ENCODE assay signal across 9 cellular contexts in genomic region chr2:2291500-2292260, GRCh38. TPM values are rescaled to one million over a fixed set of nuclear protein-coding genes. Genes with fewer than 3 reads are reported as not detected.
A peak's percentile ranks its signal among the peaks of the same experiment; 100 is the strongest.
DNase-seq lines count a peak whose midpoint lies in the region; ATAC-seq and TF ChIP-seq lines count a peak whose summit lies in the region.
"Had no signal": no experiment of that assay in that cellular context is flagged by ENCODE, and none has a peak within 500 bp of the region (broad histone marks: within the 10 kb centered on the region; RNA-seq: fewer than 3 reads in every experiment).

No MANE protein-coding gene starts in this region.

- H3K27ac Mint-ChIP-seq in WTC11: no peak overlapping the region

- DNase-seq in AG09309 (ENCODE audit: low read depth): no peak
- DNase-seq in WTC11 (ENCODE audit: low spot score): peak; percentile 71
- peak; percentile 71 for DNase-seq in left kidney (ENCODE audit: low read depth, low spot score)
- DNase-seq in LoVo (ENCODE audit: low spot score): no peak
- DNase-seq in mesenteric fat pad (ENCODE audit: low spot score): no peak
- no peak for DNase-seq in activated CD4-positive, alpha-beta T cell treated with anti-CD3 and anti-CD28 coated beads for 1 hour
- DNase-seq in NOMO-1 (lab: John Stamatoyannopoulos, UW; ENCODE audit: unreplicated experiment in 2 of 2): no peak
- DNase-seq: activated naive CD4-positive, alpha-beta T cell treated with anti-CD3 and anti-CD28 coated beads, Interleukin-2, amount 50 U/mL, for 16 hours had no signal

- no peaks in the 10 kb centered on the region for H3K36me3 Mint-ChIP-seq in WTC11

- no peak overlapping the region for H3K4me3 ChIP-seq in AG09309 (ENCODE audit: control insufficient read depth, low read depth, low read length)

- H3K27me3 Mint-ChIP-seq in WTC11 (ENCODE audit: low read depth): no peaks in the 10 kb centered on the region; the same call in 1 of the 2 replicates

- no peaks in the 10 kb centered on the region for H3K9me3 Mint-ChIP-seq in WTC11

- H3K4me1 Mint-ChIP-seq in WTC11: peaks cover 8% of the 10 kb centered on the region

- TF ChIP-seq CTCF in AG09309 (IDR thresholded peaks at IDR 0.05; ENCODE audit: control insufficient read depth, insufficient read depth, low read depth, low read length, missing control alignments): peak; percentile 28
- peak; percentile 36; the same call in 1 of the 2 replicates for TF ChIP-seq CTCF in WTC11 (IDR thresholded peaks at IDR 0.05)

- no peak for TF ChIP-seq EP300 in Ishikawa (IDR thresholded peaks at IDR 0.05; ENCODE audit: borderline replicate concordance)

- TF ChIP-seq RAD21 in Ishikawa (IDR thresholded peaks at IDR 0.05; ENCODE audit: low read depth): peak; percentile 32; the same call in 1 of the 2 replicates

- POLR2A ChIA-PET in WTC11 (lab: Charles Lee): no interaction called here

- no peak overlapping the region for H3K4me3 Mint-ChIP-seq in WTC11

- CTCF ChIA-PET in WTC11 (lab: Charles Lee): interaction anchor here (0.5 to 1.3 kb wide), 4 partner anchors 58 to 838 kb away, joined by 3 to 4 read pairs (median 3); no protein-coding TSS in a partner anchor

- peak; percentile 96 for ATAC-seq in WTC11

TF ChIP-seq in Ishikawa, 13 proteins besides CTCF, POLR2A, EP300 and RAD21:
- TF ChIP-seq ZBTB7A (IDR thresholded peaks at IDR 0.05; ENCODE audit: low read depth) (no peak), MAX (IDR thresholded peaks at IDR 0.05) (no peak), NFIC (IDR thresholded peaks at IDR 0.05) (no peak), YY1 (IDR thresholded peaks at IDR 0.05; ENCODE audit: low read depth) (no peak), TAF1 (IDR thresholded peaks at IDR 0.05; ENCODE audit: low read depth) (no peak), TEAD4 (IDR thresholded peaks at IDR 0.05) (no peak), CREB1 (IDR thresholded peaks at IDR 0.05; ENCODE audit: low read depth) (no peak), EGR1 (IDR thresholded peaks at IDR 0.05) (no peak), FOXM1 (IDR thresholded peaks at IDR 0.05; ENCODE audit: borderline replicate concordance, low read depth) (no peak), TCF12 (IDR thresholded peaks at IDR 0.05; ENCODE audit: low read depth) (no peak), REST (IDR thresholded peaks at IDR 0.05; ENCODE audit: low read depth) (no peak), CEBPB (IDR thresholded peaks at IDR 0.05) (no peak), USF1 (IDR thresholded peaks at IDR 0.05) (no peak)

TF ChIP-seq in WTC11, 78 proteins besides CTCF, POLR2A, EP300 and RAD21:
- no peak for TF ChIP-seq TP53 (CRISPR knock-in tag; IDR thresholded peaks at IDR 0.05)
- TF ChIP-seq ETV6 (CRISPR knock-in tag; IDR thresholded peaks at IDR 0.05): no peak
- TF ChIP-seq ARID4B (CRISPR knock-in tag; IDR thresholded peaks at IDR 0.05; ENCODE audit: borderline replicate concordance): no peak
- TF ChIP-seq EMX1 (CRISPR knock-in tag; IDR thresholded peaks at IDR 0.05): no peak
- TF ChIP-seq KAT7 (CRISPR knock-in tag; IDR thresholded peaks at IDR 0.05; ENCODE audit: borderline replicate concordance): no peak
- TF ChIP-seq FOXK1 (CRISPR knock-in tag; IDR thresholded peaks at IDR 0.05): no peak

RNA-seq across cellular contexts. Expression of gene MYT1L, which starts 39.4 kb away (rescaled TPM):
- 0.21 to 0.33 TPM (median 0.25 TPM) in 3 replicates for total RNA-seq in WTC11 (2021)
- not detected for total RNA-seq in mesenteric fat pad

Comparison
In these comparisons a context has a peak if more than half of its experiments do, and no peak if none do; other contexts are left out.
1. DNase-seq: peak in WTC11 (single experiment) and left kidney (single experiment); none in AG09309 (single experiment), LoVo (single experiment), mesenteric fat pad (single experiment), activated CD4-positive, alpha-beta T cell treated with anti-CD3 and anti-CD28 coated beads for 1 hour (single experiment) and NOMO-1 (0 of 2).